Comparison of ENCODE assay signal across 2 cellular contexts in genomic region chr3:106172780-106173179, GRCh38.
TF ChIP-seq lines count a peak whose summit lies in the region.

No MANE protein-coding gene starts in this region.

TF ChIP-seq in GM12878, 131 proteins besides CTCF, POLR2A, EP300 and RAD21 (continued from another document and continues in another):
- TF ChIP-seq JUND (IDR thresholded peaks at IDR 0.05; ENCODE audit: low read depth, low read length), result peak; percentile 61; the same call in 1 of the 2 replicates
- no peak for TF ChIP-seq PAX8 (IDR thresholded peaks at IDR 0.05)
- no peak for TF ChIP-seq ZBTB33 (IDR thresholded peaks at IDR 0.05)
- TF ChIP-seq BMI1 (IDR thresholded peaks at IDR 0.05; ENCODE audit: borderline replicate concordance), result peak; percentile 59; the same call in 1 of the 2 replicates
- peak; percentile 98 for TF ChIP-seq ZNF384 (IDR thresholded peaks at IDR 0.05; ENCODE audit: borderline replicate concordance, low read depth, low read length)
- peak; percentile 82 for TF ChIP-seq RELB (IDR thresholded peaks at IDR 0.05; ENCODE audit: low read depth)
- TF ChIP-seq RELA (IDR thresholded peaks at IDR 0.05; ENCODE audit: borderline replicate concordance, partially characterized antibody), result no peak
- peak; percentile 89 for TF ChIP-seq ATF2 (IDR thresholded peaks at IDR 0.05; ENCODE audit: low read length)
- no peak for TF ChIP-seq KAT2A (conservative IDR thresholded peaks at IDR 0.05; ENCODE audit: control insufficient read depth, low read depth, low read length)
- TF ChIP-seq EGR1 (IDR thresholded peaks at IDR 0.05; ENCODE audit: borderline replicate concordance in 1 of 2, low read depth in 2 of 2, low read length in 2 of 2), result no peak
- peak; percentile 51; the same call in 1 of the 2 replicates for TF ChIP-seq NBN (IDR thresholded peaks at IDR 0.05)
- TF ChIP-seq NFIC (IDR thresholded peaks at IDR 0.05; ENCODE audit: low read depth, low read length), result peak; percentile 97
- TF ChIP-seq SKIL (IDR thresholded peaks at IDR 0.05; ENCODE audit: low read depth, poor library complexity, severe bottlenecking), result peak; percentile 42
- TF ChIP-seq MAX (IDR thresholded peaks at IDR 0.05; ENCODE audit: low read depth, low read length), result no peak
- TF ChIP-seq FOXM1 (IDR thresholded peaks at IDR 0.05; ENCODE audit: low read depth, low read length), result peak; percentile 87

TF ChIP-seq in WTC11, 78 proteins besides CTCF, POLR2A, EP300 and RAD21 (continued from another document):
- TF ChIP-seq ZNF263 (CRISPR knock-in tag; IDR thresholded peaks at IDR 0.05; ENCODE audit: low read depth), result no peak
- no peak for TF ChIP-seq ZNF138 (CRISPR knock-in tag; conservative IDR thresholded peaks at IDR 0.05)
- TF ChIP-seq EMX1 (CRISPR knock-in tag; IDR thresholded peaks at IDR 0.05), result no peak
- TF ChIP-seq NFATC4 (CRISPR knock-in tag; IDR thresholded peaks at IDR 0.05), result no peak
- no peak for TF ChIP-seq ZSCAN18 (CRISPR knock-in tag; IDR thresholded peaks at IDR 0.05)
